Comparison of ENCODE assay signal across 8 cellular contexts in the genomic region with DNA sequence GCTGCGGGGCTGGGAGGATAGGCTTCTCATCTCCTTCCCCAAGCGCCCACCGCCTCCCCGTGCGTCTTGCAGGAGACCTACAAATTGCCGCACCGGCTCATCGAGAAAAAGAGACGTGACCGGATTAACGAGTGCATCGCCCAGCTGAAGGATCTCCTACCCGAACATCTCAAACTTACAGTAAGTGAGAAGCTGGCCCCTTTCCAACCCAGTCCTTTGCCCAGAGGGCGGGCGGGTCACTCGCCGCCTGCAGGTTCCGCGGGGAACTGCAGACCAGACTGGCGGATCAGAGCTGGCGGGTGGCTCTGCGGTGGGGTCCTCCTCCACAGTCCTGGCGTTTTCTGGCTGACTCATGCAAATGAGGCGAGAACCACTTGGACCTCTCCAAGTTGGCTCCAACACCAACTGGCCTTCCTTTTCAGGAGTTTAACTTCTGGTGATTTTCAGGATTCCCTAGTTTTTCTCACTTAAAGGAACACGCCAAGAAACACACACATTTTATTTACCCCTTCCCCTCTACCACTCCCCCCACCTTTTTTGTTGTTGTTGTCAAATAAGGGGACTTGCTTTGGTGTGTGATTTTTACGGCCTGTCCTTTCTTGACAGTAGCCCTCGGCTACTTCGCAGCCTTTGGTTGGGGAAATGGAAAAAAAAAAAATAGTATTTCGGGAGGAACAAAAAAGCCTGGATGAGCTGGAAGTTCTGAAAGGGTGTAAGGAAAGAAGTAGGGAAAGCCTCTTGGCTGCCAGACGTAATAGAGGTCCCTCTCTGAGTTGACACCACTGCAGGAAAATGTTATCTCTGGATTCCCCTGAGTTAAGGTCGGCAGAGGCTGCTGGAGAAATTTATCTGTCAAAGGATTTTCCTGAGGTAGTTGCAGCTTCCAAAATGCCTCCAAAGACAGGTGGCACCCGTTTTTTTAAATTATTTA. TPM values are rescaled to one million over a fixed set of nuclear protein-coding genes. Genes with fewer than 3 reads are reported as not detected.
DNase-seq lines count a peak whose midpoint lies in the region; FAIRE-seq and TF ChIP-seq lines count a peak whose summit lies in the region.

No MANE protein-coding gene starts in this region.

- H3K4me1 ChIP-seq in HEK293 (ENCODE audit: control insufficient read depth, insufficient read depth, low read length) (peaks cover 20% of the 10 kb centered on the region), spleen (peaks cover 46 to 92% (median 77%) of the 10 kb centered on the region in 6 donors)

- H3K4me3 ChIP-seq in HEK293 (ENCODE audit: low read depth, low read length), result peak overlapping the region; percentile 83
- H3K4me3 ChIP-seq in cardiac fibroblast (replicated peaks in 1 of 2; ENCODE audit: low read depth in 2 of 2, low read length in 2 of 2), result peak overlapping the region; percentile 99 to 100
- peak overlapping the region; percentile 88 to 99 (median 96) for H3K4me3 ChIP-seq in spleen

- peak; percentile 92 for TF ChIP-seq CTCF in HEK293 (tag by site-specific recombination; IDR thresholded peaks at IDR 0.05)
- peak; percentile 99 for TF ChIP-seq CTCF in cardiac fibroblast (IDR thresholded peaks at IDR 0.05; ENCODE audit: low read depth, low read length)
- TF ChIP-seq CTCF in spleen (IDR thresholded peaks at IDR 0.05 in 8 of 11, conservative IDR thresholded peaks at IDR 0.05 in 3 of 11), result peak; percentile 96 to 98 (median 97)

- H3K9me3 ChIP-seq in HEK293 (ENCODE audit: control insufficient read depth, insufficient read depth, low read depth, low read length), result no peaks in the 10 kb centered on the region
- no peaks in the 10 kb centered on the region for H3K9me3 ChIP-seq in spleen

- DNase-seq in DMS 273 (lab: John Stamatoyannopoulos, UW; ENCODE audit: unreplicated experiment) (peak; percentile 93), NCI-H2227 treated with DMSO at 0.1 percent for 48 hours (lab: John Stamatoyannopoulos, UW) (peak; percentile 37), cardiac fibroblast (ENCODE audit: low read depth in 2 of 2) (peak; percentile 95 to 96), iris pigment epithelial cell (ENCODE audit: low read depth) (peak; percentile 90), spleen (peak; percentile 97), HTR-8/SVneo (ENCODE audit: insufficient read length, low spot score) (no peak)
- peak; percentile 75 to 80 (median 78) for DNase-seq in activated CD4-positive, CD25-positive, alpha-beta regulatory T cell (lab: John Stamatoyannopoulos, UW)

- H3K27ac ChIP-seq in HEK293 (ENCODE audit: extremely low read depth, low read depth, low read length), result peak overlapping the region; percentile 99
- peak overlapping the region; percentile 94 to 99 (median 98) for H3K27ac ChIP-seq in spleen

- no peak for FAIRE-seq in HTR-8/SVneo (lab: Jason Lieb, UNC)

- CTCF ChIA-PET in HEK293 (lab: Yijun Ruan, JAX), result interaction anchor here (0.6 to 12.6 kb wide), 23 partner anchors 8 to 630 kb away, joined by 3 to 94 read pairs (median 5); no protein-coding TSS in a partner anchor

- POLR2A ChIA-PET in HEK293 (lab: Yijun Ruan, JAX), result interaction anchor here (0.8 to 11.7 kb wide), 10 partner anchors 27 to 269 kb away, joined by 3 to 332 read pairs (median 12); no protein-coding TSS in a partner anchor

- 11 to 20% (median 13%) methylated on average over 19 to 32 of the region's 32 CpGs for WGBS in spleen, 5 donors

- intact Hi-C loops in spleen (cut with DNase I; ENCODE audit: low total_unique reads), result loop anchor here (5.0 to 10.0 kb wide), 2 partner anchors 153 to 266 kb away; no protein-coding TSS in a partner anchor

- TF ChIP-seq POLR2A in spleen (IDR thresholded peaks at IDR 0.05), result no peak

- H3K36me3 ChIP-seq in HEK293 (ENCODE audit: control insufficient read depth in 2 of 2, insufficient read depth in 1 of 2, low read length in 2 of 2) (peaks cover 8 to 36% of the 10 kb centered on the region in 2 experiments; a peak in 2 of 3 replicates), spleen (peaks cover 0 to 35% (median 12%) of the 10 kb centered on the region in 6 donors)

- no peaks in the 10 kb centered on the region for H3K27me3 ChIP-seq in spleen (replicated peaks in 1 of 7)

TF ChIP-seq in HEK293, 187 proteins besides CTCF, POLR2A, EP300 and RAD21 (continues in another document):
- TF ChIP-seq, protein P1, sequence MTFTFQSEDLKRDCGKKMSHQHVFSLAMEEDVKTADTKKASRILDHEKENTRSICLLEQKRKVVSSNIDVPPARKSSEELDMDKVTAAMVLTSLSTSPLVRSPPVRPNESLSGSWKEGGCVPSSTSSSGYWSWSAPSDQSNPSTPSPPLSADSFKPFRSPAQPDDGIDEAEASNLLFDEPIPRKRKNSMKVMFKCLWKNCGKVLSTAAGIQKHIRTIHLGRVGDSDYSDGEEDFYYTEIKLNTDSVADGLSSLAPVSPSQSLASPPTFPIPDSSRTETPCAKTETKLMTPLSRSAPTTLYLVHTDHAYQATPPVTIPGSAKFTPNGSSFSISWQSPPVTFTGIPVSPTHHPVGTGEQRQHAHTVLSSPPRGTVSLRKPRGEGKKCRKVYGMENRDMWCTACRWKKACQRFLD (tag by site-specific recombination; IDR thresholded peaks at IDR 0.05), result no peak
- no peak for TF ChIP-seq MEIS1 (CRISPR knock-in tag; IDR thresholded peaks at IDR 0.05; ENCODE audit: borderline replicate concordance)
- TF ChIP-seq, protein P2, sequence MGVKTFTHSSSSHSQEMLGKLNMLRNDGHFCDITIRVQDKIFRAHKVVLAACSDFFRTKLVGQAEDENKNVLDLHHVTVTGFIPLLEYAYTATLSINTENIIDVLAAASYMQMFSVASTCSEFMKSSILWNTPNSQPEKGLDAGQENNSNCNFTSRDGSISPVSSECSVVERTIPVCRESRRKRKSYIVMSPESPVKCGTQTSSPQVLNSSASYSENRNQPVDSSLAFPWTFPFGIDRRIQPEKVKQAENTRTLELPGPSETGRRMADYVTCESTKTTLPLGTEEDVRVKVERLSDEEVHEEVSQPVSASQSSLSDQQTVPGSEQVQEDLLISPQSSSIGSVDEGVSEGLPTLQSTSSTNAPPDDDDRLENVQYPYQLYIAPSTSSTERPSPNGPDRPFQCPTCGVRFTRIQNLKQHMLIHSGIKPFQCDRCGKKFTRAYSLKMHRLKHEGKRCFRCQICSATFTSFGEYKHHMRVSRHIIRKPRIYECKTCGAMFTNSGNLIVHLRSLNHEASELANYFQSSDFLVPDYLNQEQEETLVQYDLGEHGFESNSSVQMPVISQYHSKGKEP (tag by site-specific recombination; IDR thresholded peaks at IDR 0.05), result peak; percentile 60; the same call in 1 of the 2 replicates
- TF ChIP-seq, protein P3, sequence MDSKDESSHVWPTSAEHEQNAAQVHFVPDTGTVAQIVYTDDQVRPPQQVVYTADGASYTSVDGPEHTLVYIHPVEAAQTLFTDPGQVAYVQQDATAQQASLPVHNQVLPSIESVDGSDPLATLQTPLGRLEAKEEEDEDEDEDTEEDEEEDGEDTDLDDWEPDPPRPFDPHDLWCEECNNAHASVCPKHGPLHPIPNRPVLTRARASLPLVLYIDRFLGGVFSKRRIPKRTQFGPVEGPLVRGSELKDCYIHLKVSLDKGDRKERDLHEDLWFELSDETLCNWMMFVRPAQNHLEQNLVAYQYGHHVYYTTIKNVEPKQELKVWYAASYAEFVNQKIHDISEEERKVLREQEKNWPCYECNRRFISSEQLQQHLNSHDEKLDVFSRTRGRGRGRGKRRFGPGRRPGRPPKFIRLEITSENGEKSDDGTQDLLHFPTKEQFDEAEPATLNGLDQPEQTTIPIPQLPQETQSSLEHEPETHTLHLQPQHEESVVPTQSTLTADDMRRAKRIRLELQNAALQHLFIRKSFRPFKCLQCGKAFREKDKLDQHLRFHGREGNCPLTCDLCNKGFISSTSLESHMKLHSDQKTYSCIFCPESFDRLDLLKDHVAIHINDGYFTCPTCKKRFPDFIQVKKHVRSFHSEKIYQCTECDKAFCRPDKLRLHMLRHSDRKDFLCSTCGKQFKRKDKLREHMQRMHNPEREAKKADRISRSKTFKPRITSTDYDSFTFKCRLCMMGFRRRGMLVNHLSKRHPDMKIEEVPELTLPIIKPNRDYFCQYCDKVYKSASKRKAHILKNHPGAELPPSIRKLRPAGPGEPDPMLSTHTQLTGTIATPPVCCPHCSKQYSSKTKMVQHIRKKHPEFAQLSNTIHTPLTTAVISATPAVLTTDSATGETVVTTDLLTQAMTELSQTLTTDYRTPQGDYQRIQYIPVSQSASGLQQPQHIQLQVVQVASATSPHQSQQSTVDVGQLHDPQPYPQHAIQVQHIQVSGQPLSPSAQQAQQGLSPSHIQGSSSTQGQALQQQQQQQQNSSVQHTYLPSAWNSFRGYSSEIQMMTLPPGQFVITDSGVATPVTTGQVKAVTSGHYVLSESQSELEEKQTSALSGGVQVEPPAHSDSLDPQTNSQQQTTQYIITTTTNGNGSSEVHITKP (tag by site-specific recombination; IDR thresholded peaks at IDR 0.05), result peak; percentile 86
- peak; percentile 64 for TF ChIP-seq ZBTB8A (tag by site-specific recombination; IDR thresholded peaks at IDR 0.05)
- no peak for TF ChIP-seq ELK4 (IDR thresholded peaks at IDR 0.05; ENCODE audit: borderline replicate concordance, low read depth, low read length)
- TF ChIP-seq, protein P4, sequence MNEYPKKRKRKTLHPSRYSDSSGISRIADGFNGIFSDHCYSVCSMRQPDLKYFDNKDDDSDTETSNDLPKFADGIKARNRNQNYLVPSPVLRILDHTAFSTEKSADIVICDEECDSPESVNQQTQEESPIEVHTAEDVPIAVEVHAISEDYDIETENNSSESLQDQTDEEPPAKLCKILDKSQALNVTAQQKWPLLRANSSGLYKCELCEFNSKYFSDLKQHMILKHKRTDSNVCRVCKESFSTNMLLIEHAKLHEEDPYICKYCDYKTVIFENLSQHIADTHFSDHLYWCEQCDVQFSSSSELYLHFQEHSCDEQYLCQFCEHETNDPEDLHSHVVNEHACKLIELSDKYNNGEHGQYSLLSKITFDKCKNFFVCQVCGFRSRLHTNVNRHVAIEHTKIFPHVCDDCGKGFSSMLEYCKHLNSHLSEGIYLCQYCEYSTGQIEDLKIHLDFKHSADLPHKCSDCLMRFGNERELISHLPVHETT (tag by site-specific recombination; IDR thresholded peaks at IDR 0.05), result peak; percentile 40; the same call in 1 of the 2 replicates
- TF ChIP-seq FEZF1 (tag by site-specific recombination; IDR thresholded peaks at IDR 0.05), result peak; percentile 32; the same call in 1 of the 2 replicates
- TF ChIP-seq GLIS2 (tag by site-specific recombination; IDR thresholded peaks at IDR 0.05), result peak; percentile 94
- no peak for TF ChIP-seq GLI2 (tag by site-specific recombination; IDR thresholded peaks at IDR 0.05; ENCODE audit: borderline replicate concordance, low read depth)

RNA-seq across cellular contexts. Expression of gene BHLHE40, which starts 1.3 kb away (rescaled TPM):
- total RNA-seq in spleen, result 100 to 1,000 TPM in 1 of 7 donors, 10 to 100 TPM in 6; 22.9 to 108 (median 40.3) TPM
- polyA plus RNA-seq in spleen, result 10 to 100 TPM; 11.8 to 15.6 (median 12.7) TPM
